Comparison of ENCODE assay signal across 10 cellular contexts in the genomic region with DNA sequence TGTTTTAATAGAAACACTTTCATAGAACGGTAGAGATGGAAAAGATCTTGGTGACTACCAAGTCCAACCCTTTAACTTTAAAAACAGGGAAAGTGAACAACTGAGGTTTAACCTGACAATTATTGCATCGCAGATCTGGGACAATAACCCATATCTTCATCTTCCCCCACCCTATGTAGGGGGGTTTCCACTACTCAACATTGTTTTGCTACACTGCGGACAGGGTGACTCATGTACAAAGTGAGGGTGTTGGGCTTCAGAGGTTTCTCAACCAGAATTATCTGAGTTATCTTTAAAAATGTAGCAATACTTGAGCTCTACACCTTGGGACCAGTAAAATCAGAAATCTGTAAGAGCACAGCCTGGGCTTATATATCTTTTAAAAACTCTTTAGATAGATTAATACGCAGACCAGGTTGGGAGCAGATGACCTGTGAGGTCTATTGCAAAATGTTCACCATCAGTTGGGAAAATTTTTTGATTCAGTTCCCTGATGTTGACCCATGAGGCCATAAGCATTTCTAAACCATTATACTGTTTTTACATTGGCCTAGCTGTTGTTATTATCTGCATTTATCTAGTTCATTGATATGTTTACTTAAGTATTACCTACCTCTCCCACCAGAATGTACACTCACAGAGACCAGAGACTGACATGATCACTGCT.
A peak's percentile ranks its signal among the peaks of the same experiment; 100 is the strongest.
DNase-seq lines count a peak whose midpoint lies in the region; ATAC-seq, FAIRE-seq and TF ChIP-seq lines count a peak whose summit lies in the region.
"Had no signal": no experiment of that assay in that cellular context is flagged by ENCODE, and none has a peak within 500 bp of the region (broad histone marks: within the 10 kb centered on the region; RNA-seq: fewer than 3 reads in every experiment).

No MANE protein-coding gene starts in this region.

- no peaks in the 10 kb centered on the region for H3K9me3 ChIP-seq in OCI-LY3 (ENCODE audit: insufficient read depth, low read length)

- ATAC-seq in GM19351 (IDR thresholded peaks at IDR 0.05; ENCODE audit: unreplicated experiment) (peak; percentile 61), GM19328 (IDR thresholded peaks at IDR 0.05; ENCODE audit: unreplicated experiment) (no peak)

- peak overlapping the region; percentile 7; the same call in 1 of the 2 replicates for H3K4me3 ChIP-seq in OCI-LY3 (ENCODE audit: low read length)

- peaks cover 33% of the 10 kb centered on the region for H3K27me3 ChIP-seq in OCI-LY3 (ENCODE audit: low read depth, low read length)

- H3K4me1 ChIP-seq in OCI-LY3 (ENCODE audit: low read length): peaks cover 58% of the 10 kb centered on the region

- no peak overlapping the region for H3K9ac ChIP-seq in OCI-LY3 (ENCODE audit: low read length)

- H3K36me3 ChIP-seq in OCI-LY3 (replicated peaks; ENCODE audit: low read depth, low read length): no peaks in the 10 kb centered on the region

- H3K4me2 ChIP-seq in OCI-LY3 (ENCODE audit: low read length): peak overlapping the region; percentile 55

- no peak for FAIRE-seq in GM19239 (lab: Jason Lieb, UNC)
- FAIRE-seq: endometrium had no signal

- H3K79me2 ChIP-seq in OCI-LY3 (ENCODE audit: low read length): no peaks in the 10 kb centered on the region; the same call in 1 of the 2 replicates

- peak; percentile 84 for DNase-seq in amniotic epithelial cell (ENCODE audit: low read depth)
- peak; percentile 73 for DNase-seq in stimulated activated CD4-positive, alpha-beta T cell treated with anti-CD3 and anti-CD28 coated beads, Interleukin-4, amount 100 ng/mL, for 24 hours
- DNase-seq in GM19239 (ENCODE audit: insufficient read length, low spot score): no peak
- DNase-seq in NCI-H2107 (lab: John Stamatoyannopoulos, UW): no peak
- DNase-seq: NCI-H1436, T1000 had no signal

- H3K27ac ChIP-seq in OCI-LY3 (ENCODE audit: low read length): no peak overlapping the region

- peaks cover 17% of the 10 kb centered on the region for H4K20me1 ChIP-seq in OCI-LY3 (ENCODE audit: insufficient read depth, low read length)

- no peak for TF ChIP-seq CTCF in OCI-LY3 (IDR thresholded peaks at IDR 0.05; ENCODE audit: low read depth, low read length)

- H2AFZ ChIP-seq in OCI-LY3 (ENCODE audit: low read depth, low read length): no peak overlapping the region

Comparison
In these comparisons a context has a peak if more than half of its experiments do, and no peak if none do; other contexts are left out.
1. DNase-seq: peak in amniotic epithelial cell (single experiment) and stimulated activated CD4-positive, alpha-beta T cell treated with anti-CD3 and anti-CD28 coated beads, Interleukin-4, amount 100 ng/mL, for 24 hours (single experiment); none in GM19239 (single experiment) and NCI-H2107 (single experiment).